15 cellular contexts compared by ENCODE assay signal in genomic region chr19:4993683-4994082, GRCh38.
"Had no signal": no experiment of that assay in that cellular context is flagged by ENCODE, and none has a peak within 500 bp of the region (broad histone marks: within the 10 kb centered on the region; RNA-seq: fewer than 3 reads in every experiment).

No MANE protein-coding gene starts in this region.

- H3K4me1 ChIP-seq: pancreas had no signal

- FAIRE-seq: pancreas, TTC549, urothelium cell line had no signal

- H3K27me3 ChIP-seq: gastroesophageal sphincter, pancreas, thyroid gland had no signal

- H3K36me3 ChIP-seq: pancreas, thyroid gland had no signal

- H3K27ac ChIP-seq: gastroesophageal sphincter, pancreas had no signal

- H3K4me3 ChIP-seq: gastroesophageal sphincter, lung, pancreas, thyroid gland had no signal

- DNase-seq: activated CD4-positive, alpha-beta T cell treated with anti-CD3 and anti-CD28 coated beads, Interleukin-2, amount 10 ng/mL, durations not matched to agents 7 days and 5 days; activated naive CD4-positive, alpha-beta T cell; aorta; dermis blood vessel endothelial cell; effector memory CD8-positive, alpha-beta T cell; erythroblast; left colon; naive B cell; pancreas; stimulated activated CD4-positive, alpha-beta T cell treated with anti-CD3 and anti-CD28 coated beads, Interleukin-2, amount 100 ng/mL, for 48 hours; thyroid gland had no signal

- H3K9me3 ChIP-seq: gastroesophageal sphincter, pancreas, thyroid gland had no signal
